In the genomic region with DNA sequence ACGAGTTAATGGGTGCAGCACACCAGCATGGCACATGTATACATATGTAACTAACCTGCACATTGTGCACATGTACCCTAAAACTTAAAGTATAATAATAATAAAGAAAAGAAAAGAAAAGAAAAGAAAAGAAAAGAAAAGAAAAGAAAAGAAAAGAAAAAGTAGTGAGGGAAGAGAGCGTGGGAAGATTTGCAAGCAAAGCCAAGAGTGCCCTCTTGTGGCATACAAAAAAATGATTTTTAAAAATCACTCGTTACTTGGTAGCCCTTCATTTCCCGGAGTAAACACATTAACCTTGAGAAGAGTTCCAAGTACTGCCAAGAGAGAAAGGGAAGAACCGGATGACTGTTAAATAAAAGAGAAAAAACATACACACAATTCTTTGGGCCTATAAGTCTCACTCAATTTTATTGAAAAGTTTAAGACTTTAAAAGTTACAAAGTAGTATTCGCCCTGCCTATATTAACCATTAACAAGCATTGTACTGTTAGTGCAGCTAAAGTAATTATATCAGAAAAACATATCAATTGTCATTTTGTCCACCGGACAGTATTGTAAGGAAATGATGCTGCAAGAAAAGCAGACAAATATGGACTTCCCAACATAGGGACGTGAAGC, we compare ENCODE assay signal across 8 cellular contexts. TPM values are rescaled to one million over a fixed set of nuclear protein-coding genes. Genes with fewer than 3 reads are reported as not detected.
DNase-seq lines count a peak whose midpoint lies in the region; ATAC-seq and TF ChIP-seq lines count a peak whose summit lies in the region.

No MANE protein-coding gene starts in this region.

- peaks cover 2% of the 10 kb centered on the region for H3K23me2 ChIP-seq in H9 (ENCODE audit: insufficient read length, low read depth, low read length, poor library complexity, severe bottlenecking)

- H2BK20ac ChIP-seq in H9 (ENCODE audit: low read depth, low read length, poor library complexity, severe bottlenecking), result no peak overlapping the region

- H2BK15ac ChIP-seq in H9 (ENCODE audit: low read depth, low read length), result no peak overlapping the region

- no peak overlapping the region for H4K5ac ChIP-seq in H9 (ENCODE audit: insufficient read length, low read depth, low read length)

- DNase-seq in BJ (ENCODE audit: low read depth) (no peak), H9 (no peak), fibroblast of lung (ENCODE audit: low read depth in 2 of 2) (peak; percentile 44 to 69), osteoblast (ENCODE audit: insufficient read length, low spot score, missing footprints) (peak; percentile 31), cerebellum (ENCODE audit: low spot score) (no peak)

- H3K27me3 ChIP-seq in BJ (ENCODE audit: control insufficient read depth, insufficient read depth, low read length) (no peaks in the 10 kb centered on the region), H9 (ENCODE audit: insufficient read depth, low read length) (peaks cover 5% of the 10 kb centered on the region; the same call in 1 of the 2 replicates), fibroblast of lung (ENCODE audit: control insufficient read depth, insufficient read depth, low read length) (no peaks in the 10 kb centered on the region), osteoblast (ENCODE audit: insufficient read depth, low read length) (no peaks in the 10 kb centered on the region)

- H3K4ac ChIP-seq in H9 (ENCODE audit: low read depth, low read length), result no peak overlapping the region

- H3K27me3 Mint-ChIP-seq in H9 (ENCODE audit: low read depth), result peaks cover 23% of the 10 kb centered on the region

- H3K4me3 Mint-ChIP-seq in H9, result no peak overlapping the region

- H3K4me3 ChIP-seq in BJ (ENCODE audit: low read depth, low read length) (no peak overlapping the region), fibroblast of lung (replicated peaks in 1 of 4; ENCODE audit: control extremely low read depth in 1 of 4, insufficient read depth in 1 of 4, low read depth in 3 of 4, low read length in 4 of 4) (no peak overlapping the region), osteoblast (ENCODE audit: insufficient read depth, low read length) (no peak overlapping the region)

- no peak overlapping the region for H4K8ac ChIP-seq in H9 (replicated peaks; ENCODE audit: insufficient read length, low read depth, low read length)

- H3K14ac ChIP-seq in H9 (ENCODE audit: insufficient read depth, low read length), result no peak overlapping the region

- no peak overlapping the region for H3K4me2 ChIP-seq in H9 (ENCODE audit: insufficient read depth, insufficient read length, low read length)
- no peak overlapping the region for H3K4me2 ChIP-seq in fibroblast of lung (ENCODE audit: extremely low read depth, insufficient read depth, low read length)
- no peak overlapping the region for H3K4me2 ChIP-seq in osteoblast (ENCODE audit: insufficient read depth, low read length)

- no peak overlapping the region for H2BK12ac ChIP-seq in H9 (ENCODE audit: insufficient read length, low read depth, low read length)

- peaks cover 0 to 7% of the 10 kb centered on the region in 2 experiments; a peak in 1 of 4 replicates for H3K4me1 Mint-ChIP-seq in H9

- H3K79me1 ChIP-seq in H9 (ENCODE audit: insufficient read depth, low read depth, low read length, poor library complexity, severe bottlenecking), result no peaks in the 10 kb centered on the region

- H3K36me3 ChIP-seq in BJ (ENCODE audit: control insufficient read depth, insufficient read depth, low read length), result no peaks in the 10 kb centered on the region; the same call in 1 of the 2 replicates
- peaks cover 3% of the 10 kb centered on the region for H3K36me3 ChIP-seq in fibroblast of lung (ENCODE audit: control insufficient read depth, insufficient read depth, low read length)
- peaks cover 13% of the 10 kb centered on the region for H3K36me3 ChIP-seq in osteoblast (ENCODE audit: insufficient read depth, low read length)

- no peak overlapping the region for H3K23ac ChIP-seq in H9 (ENCODE audit: insufficient read length, low read depth, low read length)

- no peaks in the 10 kb centered on the region for H3K9me3 Mint-ChIP-seq in H9

- H2BK120ac ChIP-seq in H9 (ENCODE audit: low read depth, low read length, poor library complexity, severe bottlenecking), result no peak overlapping the region

- no peak overlapping the region for H3K18ac ChIP-seq in H9 (ENCODE audit: insufficient read length, low read depth, low read length)

- ATAC-seq in SK-N-SH treated with all-trans-retinoic acid at 6 μM for 48 hours, result peak; percentile 75
- ATAC-seq in GM19328 (IDR thresholded peaks at IDR 0.05; ENCODE audit: unreplicated experiment), result no peak
- no peak for ATAC-seq in GM21825 (IDR thresholded peaks at IDR 0.05; ENCODE audit: unreplicated experiment)

- no peak overlapping the region for H2AFZ ChIP-seq in H9 (ENCODE audit: low read length)
- no peak overlapping the region for H2AFZ ChIP-seq in fibroblast of lung (ENCODE audit: low read length)
- no peak overlapping the region for H2AFZ ChIP-seq in osteoblast (ENCODE audit: low read length)

- no peak overlapping the region for H3K56ac ChIP-seq in H9 (ENCODE audit: insufficient read length, low read depth, low read length)

- no peak overlapping the region for H3T11ph ChIP-seq in H9 (ENCODE audit: low read length)

- H3K9me3 ChIP-seq in H9 (ENCODE audit: control insufficient read depth, low read depth, low read length), result no peaks in the 10 kb centered on the region
- no peaks in the 10 kb centered on the region for H3K9me3 ChIP-seq in fibroblast of lung (ENCODE audit: control insufficient read depth, insufficient read depth, low read depth, low read length)
- H3K9me3 ChIP-seq in osteoblast (ENCODE audit: low read depth, low read length), result no peaks in the 10 kb centered on the region

- H3K27ac ChIP-seq in H9 (ENCODE audit: insufficient read length, low read depth, low read length) (no peak overlapping the region), fibroblast of lung (ENCODE audit: insufficient read depth, low read length) (no peak overlapping the region), osteoblast (ENCODE audit: low read depth, low read length) (no peak overlapping the region)

- no peak overlapping the region for H2BK5ac ChIP-seq in H9 (ENCODE audit: insufficient read length, low read length)

- TF ChIP-seq CTCF in BJ (IDR thresholded peaks at IDR 0.05; ENCODE audit: insufficient read depth, low read depth, low read length), result peak; percentile 51
- peak; percentile 77 for TF ChIP-seq CTCF in H9 (conservative IDR thresholded peaks at IDR 0.05)
- peak; percentile 49 to 50 for TF ChIP-seq CTCF in fibroblast of lung (conservative IDR thresholded peaks at IDR 0.05 in 1 of 2, IDR thresholded peaks at IDR 0.05 in 1 of 2; ENCODE audit: low read depth in 1 of 2, low read length in 2 of 2)
- peak; percentile 58 for TF ChIP-seq CTCF in osteoblast (IDR thresholded peaks at IDR 0.05; ENCODE audit: extremely low read depth, low read depth, low read length)

- H4K91ac ChIP-seq in H9 (ENCODE audit: insufficient read length, low read depth, low read length), result no peak overlapping the region

- H2AK5ac ChIP-seq in H9 (ENCODE audit: insufficient read length, low read length), result no peak overlapping the region

- H3K4me1 ChIP-seq in H9 (ENCODE audit: insufficient read depth, low read length) (no peaks in the 10 kb centered on the region), fibroblast of lung (ENCODE audit: control insufficient read depth, extremely low read depth, insufficient read depth, low read length) (no peaks in the 10 kb centered on the region), osteoblast (ENCODE audit: insufficient read depth, low read length) (peaks cover 10% of the 10 kb centered on the region)

- WGBS in H9 (ENCODE audit: extremely low coverage, insufficient read length, low lambda C conversion rate), result no CpG with 5 or more reads among the region's 8 CpGs

- CTCF ChIA-PET in BJ (lab: Yijun Ruan, JAX), result interaction anchor here (0.5 to 4.2 kb wide), 19 partner anchors 8 to 379 kb away, joined by 3 to 90 read pairs (median 4); partner anchors contain the start of gene FAS

- POLR2A ChIA-PET in BJ (lab: Charles Lee), result no interaction called here

- H3K9ac ChIP-seq in H9 (ENCODE audit: extremely low read depth, insufficient read length, low read length) (no peak overlapping the region), fibroblast of lung (ENCODE audit: insufficient read depth, low read length) (no peak overlapping the region)

- H3K36me3 Mint-ChIP-seq in H9 (ENCODE audit: insufficient read depth in 1 of 3, low read depth in 3 of 3), result peaks cover 0 to 2% (median 0%) of the 10 kb centered on the region in 3 experiments; a peak in 1 of 7 replicates

- no peak overlapping the region for H3K27ac Mint-ChIP-seq in H9

- H4K20me1 ChIP-seq in H9 (ENCODE audit: control insufficient read depth, insufficient read depth, insufficient read length) (no peaks in the 10 kb centered on the region), fibroblast of lung (ENCODE audit: control insufficient read depth, extremely low read depth, insufficient read depth, low read length) (no peaks in the 10 kb centered on the region), osteoblast (ENCODE audit: insufficient read depth, low read length) (no peaks in the 10 kb centered on the region)

- H3K79me2 ChIP-seq in H9 (ENCODE audit: insufficient read depth, low read length), result no peaks in the 10 kb centered on the region
- H3K79me2 ChIP-seq in fibroblast of lung (ENCODE audit: control insufficient read depth, insufficient read depth, low read length), result no peaks in the 10 kb centered on the region
- no peaks in the 10 kb centered on the region for H3K79me2 ChIP-seq in osteoblast (ENCODE audit: insufficient read depth, low read length)

TF ChIP-seq in SK-N-SH treated with all-trans-retinoic acid at 6 μM for 48 hours, 23 proteins besides CTCF, POLR2A, EP300 and RAD21 (continues in another document):
- no peak for TF ChIP-seq RARB (CRISPR knock-in tag; IDR thresholded peaks at IDR 0.05)
- TF ChIP-seq TOX (CRISPR knock-in tag; IDR thresholded peaks at IDR 0.05; ENCODE audit: borderline replicate concordance), result no peak
- no peak for TF ChIP-seq ISL1 (CRISPR knock-in tag; IDR thresholded peaks at IDR 0.05)
- TF ChIP-seq ZC3H10 (CRISPR knock-in tag; IDR thresholded peaks at IDR 0.05), result no peak
- no peak for TF ChIP-seq ZFP30 (CRISPR knock-in tag; IDR thresholded peaks at IDR 0.05)
- no peak for TF ChIP-seq ZNF565 (CRISPR knock-in tag; conservative IDR thresholded peaks at IDR 0.05; ENCODE audit: low read depth)

RNA-seq across cellular contexts. Expression of gene CH25H, which starts 6.2 kb away (rescaled TPM):
- polyA plus RNA-seq in BJ (2011; rRNA removed), result 0.53 and 0.86 TPM in 2 replicates
- polyA minus RNA-seq in BJ (2011; rRNA and poly(A)+ RNA removed), result 0.71 and 1.1 TPM in 2 replicates
- total RNA-seq in H9 (2021), result 0.88 and 1.0 TPM in 2 replicates
- 8.2 and 17.7 TPM in 2 replicates for total RNA-seq in fibroblast of lung
- 0.42 and 1.7 TPM in 2 replicates for polyA plus RNA-seq in fibroblast of lung
- polyA plus RNA-seq in fibroblast of lung (2012), result 0.73 and 2.9 TPM in 2 replicates
- 2.4 and 14.3 TPM in 2 replicates for polyA minus RNA-seq in fibroblast of lung (ENCODE audit: low replicate concordance)
- 5.8 and 13.0 TPM in 2 replicates for total RNA-seq in osteoblast
- 0.73 TPM for total RNA-seq in cerebellum

RNA-seq across cellular contexts. Expression of gene LIPA, which starts 38.3 kb away (rescaled TPM):
- polyA plus RNA-seq in BJ (2011; rRNA removed) (80.3 and 145 TPM in 2 replicates), fibroblast of lung (80.6 and 105 TPM in 2 replicates)
- 28.7 and 36.3 TPM in 2 replicates for polyA minus RNA-seq in BJ (2011; rRNA and poly(A)+ RNA removed)
- total RNA-seq in H9 (2021) (20.0 and 20.9 TPM in 2 replicates), fibroblast of lung (47.8 and 72.3 TPM in 2 replicates), osteoblast (46.7 and 60.7 TPM in 2 replicates), cerebellum (36.4 TPM)
- 55.8 and 67.1 TPM in 2 replicates for polyA plus RNA-seq in fibroblast of lung (2012)
- polyA minus RNA-seq in fibroblast of lung (ENCODE audit: low replicate concordance), result 16.8 and 23.1 TPM in 2 replicates

Comparison
In these comparisons a context has a peak if more than half of its experiments do, and no peak if none do; other contexts are left out.
1. DNase-seq: peak in fibroblast of lung (2 of 2) and osteoblast (single experiment); none in BJ (single experiment), H9 (single experiment) and cerebellum (single experiment).
2. Peak in every context shown above with its lines, with median percentiles within 50 percentile points of each other: CTCF ChIP-seq.